34 cellular contexts compared by ENCODE assay signal in the genomic region with DNA sequence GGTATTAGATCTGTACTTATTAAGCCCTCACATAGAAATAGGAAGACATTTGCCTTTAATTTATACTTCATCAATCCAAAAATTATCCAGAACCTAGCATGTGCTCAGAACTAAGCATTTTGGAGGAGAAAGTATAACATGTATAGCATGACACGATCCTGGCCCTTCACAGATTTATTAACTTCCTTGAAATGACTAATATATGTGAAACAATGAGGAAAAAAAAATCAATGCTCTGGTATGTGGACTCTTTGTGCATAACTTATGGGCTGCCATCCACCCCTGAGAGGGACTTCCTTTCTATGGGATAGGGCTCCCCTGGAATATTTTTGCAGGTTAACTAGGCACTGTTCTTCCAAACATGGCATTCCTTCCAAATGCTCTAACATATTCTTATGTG. TPM values are rescaled to one million over a fixed set of nuclear protein-coding genes. Genes with fewer than 3 reads are reported as not detected.
DNase-seq lines count a peak whose midpoint lies in the region; ATAC-seq, FAIRE-seq and TF ChIP-seq lines count a peak whose summit lies in the region.
"Had no signal": no experiment of that assay in that cellular context is flagged by ENCODE, and none has a peak within 500 bp of the region (broad histone marks: within the 10 kb centered on the region; RNA-seq: fewer than 3 reads in every experiment).

No MANE protein-coding gene starts in this region.

- H3K9ac ChIP-seq in astrocyte (ENCODE audit: low read length) (no peak overlapping the region), keratinocyte (ENCODE audit: control insufficient read depth, extremely low read depth, insufficient read depth, low read length) (peak overlapping the region; percentile 38)

- ATAC-seq in heart right ventricle (no peak), left cardiac atrium (no peak), thoracic aorta (ENCODE audit: insufficient number of reproducible peaks, low FRiP score, low read depth) (no peak), HG03520 (IDR thresholded peaks at IDR 0.05; ENCODE audit: unreplicated experiment) (no peak)
- ATAC-seq: activated CD8-positive, alpha-beta memory T cell treated with anti-CD3 and anti-CD28 coated beads, Interleukin-2, amount 10 ng/mL, durations not matched to agents 7 days and 5 days; activated T-cell treated with anti-CD3 and anti-CD28 coated beads, Interleukin-2, amount 50 U/mL, for 4 hours; K562; T-helper 17 cell had no signal

- FAIRE-seq in astrocyte (lab: Jason Lieb, UNC) (no peak), keratinocyte (lab: Jason Lieb, UNC) (no peak)
- FAIRE-seq: D721Med, GM18507, H54, K562 had no signal

- no peaks in the 10 kb centered on the region for H3K9me1 ChIP-seq in keratinocyte (ENCODE audit: control insufficient read depth, extremely low read depth, insufficient read depth, low read length)

- no peaks in the 10 kb centered on the region for H3K4me1 Mint-ChIP-seq in astrocyte (ENCODE audit: low read depth, unreplicated experiment)
- H3K4me1 Mint-ChIP-seq: activated CD8-positive, alpha-beta memory T cell treated with anti-CD3 and anti-CD28 coated beads, Interleukin-2, amount 10 ng/mL, durations not matched to agents 7 days and 5 days; activated naive CD8-positive, alpha-beta T cell treated with anti-CD3 and anti-CD28 coated beads for 36 hours; immature natural killer cell; mesothelial cell of epicardium had no signal

- no peaks in the 10 kb centered on the region for H3K79me2 ChIP-seq in astrocyte (ENCODE audit: insufficient read depth, low read length)
- no peaks in the 10 kb centered on the region for H3K79me2 ChIP-seq in keratinocyte (ENCODE audit: control insufficient read depth, insufficient read depth, low read length)

- DNase-seq in heart right ventricle (no peak), left cardiac atrium (no peak), astrocyte (ENCODE audit: low read depth) (peak; percentile 12), keratinocyte (ENCODE audit: low read depth, low spot score) (peak; percentile 26), thoracic aorta (ENCODE audit: low spot score) (no peak), CD1c-positive myeloid dendritic cell (ENCODE audit: extremely low spot score) (no peak), NCI-H524 (lab: John Stamatoyannopoulos, UW) (no peak)
- DNase-seq: activated CD4-positive, alpha-beta T cell treated with anti-CD3 and anti-CD28 coated beads, Interleukin-2, amount 50 U/mL, for 4 hours; activated CD8-positive, alpha-beta memory T cell treated with anti-CD3 and anti-CD28 coated beads, Interleukin-2, amount 10 ng/mL, durations not matched to agents 7 days and 5 days; activated gamma-delta T cell; activated naive CD8-positive, alpha-beta T cell treated with anti-CD3 and anti-CD28 coated beads for 36 hours; activated T-cell treated with anti-CD3 and anti-CD28 coated beads, Interleukin-2, amount 50 U/mL, for 4 hours; CD4-positive, alpha-beta T cell; immature natural killer cell; NCI-H1105; NCI-H1930; NCI-H2171 treated with DMSO at 0.1 percent for 48 hours; NCI-H510A treated with DMSO at 0.1 percent for 48 hours; OCI-M1; stimulated activated naive CD4-positive, alpha-beta T cell; T-helper 17 cell had no signal

- H3K4me2 ChIP-seq in astrocyte (ENCODE audit: low read length), result no peak overlapping the region
- peak overlapping the region; percentile 69 for H3K4me2 ChIP-seq in keratinocyte (ENCODE audit: control insufficient read depth, extremely low read depth, insufficient read depth, low read depth, low read length)

- TF ChIP-seq CTCF in heart right ventricle (IDR thresholded peaks at IDR 0.05) (no peak), astrocyte (IDR thresholded peaks at IDR 0.05; ENCODE audit: insufficient read depth, low read depth, low read length) (no peak), keratinocyte (optimal IDR thresholded peaks at IDR 0.05 in 1 of 3, IDR thresholded peaks at IDR 0.05 in 1 of 3, conservative IDR thresholded peaks at IDR 0.05 in 1 of 3; ENCODE audit: extremely low read depth in 1 of 3, insufficient read depth in 2 of 3, low read length in 3 of 3) (no peak), thoracic aorta (IDR thresholded peaks at IDR 0.05) (no peak)

- intact Hi-C loops in heart right ventricle (cut with DNase I) (loop anchor here in 1 of 10 donors (10.0 kb wide), 1 partner anchor 85 kb away; no protein-coding TSS in a partner anchor), left cardiac atrium (cut with DNase I) (no loop called here)

- no peak overlapping the region for H3K4me3 Mint-ChIP-seq in astrocyte (ENCODE audit: unreplicated experiment)
- H3K4me3 Mint-ChIP-seq: activated CD8-positive, alpha-beta memory T cell treated with anti-CD3 and anti-CD28 coated beads, Interleukin-2, amount 10 ng/mL, durations not matched to agents 7 days and 5 days; activated naive CD8-positive, alpha-beta T cell treated with anti-CD3 and anti-CD28 coated beads for 36 hours; activated T-cell treated with anti-CD3 and anti-CD28 coated beads, Interleukin-2, amount 50 U/mL, for 4 hours; CD4-positive, alpha-beta T cell; dendritic cell treated with granulocyte-macrophage colony-stimulating factor and Interleukin-4, amounts not matched to agents 40 ng/mL and 50 ng/mL, for 4 days; immature natural killer cell; mesothelial cell of epicardium; T-helper 17 cell had no signal

- H3K9me3 Mint-ChIP-seq in astrocyte (ENCODE audit: unreplicated experiment), result peaks cover 5% of the 10 kb centered on the region
- H3K9me3 Mint-ChIP-seq: activated naive CD8-positive, alpha-beta T cell treated with anti-CD3 and anti-CD28 coated beads for 36 hours had no signal

- H4K20me1 ChIP-seq in astrocyte (ENCODE audit: insufficient read depth, low read length), result no peaks in the 10 kb centered on the region
- H4K20me1 ChIP-seq in keratinocyte (ENCODE audit: control insufficient read depth, extremely low read depth, insufficient read depth, low read length), result no peaks in the 10 kb centered on the region

- H3K36me3 Mint-ChIP-seq in astrocyte (ENCODE audit: low read depth, unreplicated experiment), result no peaks in the 10 kb centered on the region
- H3K36me3 Mint-ChIP-seq: activated CD8-positive, alpha-beta memory T cell treated with anti-CD3 and anti-CD28 coated beads, Interleukin-2, amount 10 ng/mL, durations not matched to agents 7 days and 5 days; activated naive CD8-positive, alpha-beta T cell treated with anti-CD3 and anti-CD28 coated beads for 36 hours; immature natural killer cell; mesothelial cell of epicardium had no signal

- H3K9me3 ChIP-seq in heart right ventricle, result peaks cover 0 to 14% (median 0%) of the 10 kb centered on the region in 11 donors
- no peaks in the 10 kb centered on the region for H3K9me3 ChIP-seq in astrocyte (ENCODE audit: insufficient read depth, low read depth, low read length)
- H3K9me3 ChIP-seq in keratinocyte (ENCODE audit: control insufficient read depth, low read depth, low read length), result no peaks in the 10 kb centered on the region
- no peaks in the 10 kb centered on the region for H3K9me3 ChIP-seq in thoracic aorta
- H3K9me3 ChIP-seq: prostate gland, suprapubic skin had no signal

- 30 to 60% methylated on average over 1 of the region's 1 CpG for WGBS in heart right ventricle, 2 donors

- no peak overlapping the region for H3K27ac Mint-ChIP-seq in astrocyte (ENCODE audit: unreplicated experiment)
- H3K27ac Mint-ChIP-seq: activated CD8-positive, alpha-beta memory T cell treated with anti-CD3 and anti-CD28 coated beads, Interleukin-2, amount 10 ng/mL, durations not matched to agents 7 days and 5 days; activated naive CD8-positive, alpha-beta T cell treated with anti-CD3 and anti-CD28 coated beads for 36 hours; CD4-positive, alpha-beta T cell; dendritic cell treated with granulocyte-macrophage colony-stimulating factor and Interleukin-4, amounts not matched to agents 40 ng/mL and 50 ng/mL, for 4 days; immature natural killer cell; mesothelial cell of epicardium; T-helper 17 cell had no signal

- peaks cover 0 to 18% (median 4%) of the 10 kb centered on the region in 9 donors for H3K4me1 ChIP-seq in heart right ventricle
- no peaks in the 10 kb centered on the region for H3K4me1 ChIP-seq in astrocyte (ENCODE audit: insufficient read depth, low read length)
- H3K4me1 ChIP-seq in keratinocyte (ENCODE audit: control insufficient read depth, extremely low read depth, insufficient read depth, low read length), result peaks cover 21% of the 10 kb centered on the region
- peaks cover 31 to 60% of the 10 kb centered on the region in 2 donors for H3K4me1 ChIP-seq in thoracic aorta (ENCODE audit: control insufficient read depth in 1 of 2, low read depth in 2 of 2)
- H3K4me1 ChIP-seq: prostate gland had no signal

- H3K27me3 ChIP-seq in heart right ventricle, result peaks cover 0 to 4% (median 0%) of the 10 kb centered on the region in 7 donors
- no peaks in the 10 kb centered on the region for H3K27me3 ChIP-seq in astrocyte (ENCODE audit: insufficient read depth, low read length)
- H3K27me3 ChIP-seq in keratinocyte (ENCODE audit: control insufficient read depth, extremely low read depth, insufficient read depth, low read length), result no peaks in the 10 kb centered on the region
- H3K27me3 ChIP-seq in thoracic aorta (replicated peaks; ENCODE audit: insufficient read depth), result no peaks in the 10 kb centered on the region
- H3K27me3 ChIP-seq: suprapubic skin had no signal

- H3K4me3 ChIP-seq in heart right ventricle, result no peak overlapping the region
- no peak overlapping the region for H3K4me3 ChIP-seq in astrocyte (ENCODE audit: insufficient read depth, low read depth, low read length)
- H3K4me3 ChIP-seq in keratinocyte (ENCODE audit: control insufficient read depth in 2 of 3, extremely low read depth in 1 of 3, insufficient read depth in 2 of 3, low read depth in 1 of 3, low read length in 3 of 3), result peak overlapping the region in 1 of 3 experiments; percentile 19
- no peak overlapping the region for H3K4me3 ChIP-seq in thoracic aorta
- H3K4me3 ChIP-seq: K562, prostate gland, skin epidermis, suprapubic skin had no signal

- H3K27ac ChIP-seq in heart right ventricle (peak overlapping the region in 6 of 10 donors; percentile 33 to 75 (median 62)), astrocyte (ENCODE audit: low read depth, low read length) (no peak overlapping the region), keratinocyte (ENCODE audit: control insufficient read depth, insufficient read depth, low read length) (peak overlapping the region; percentile 78), thoracic aorta (peak overlapping the region; percentile 58 to 76)
- H3K27ac ChIP-seq: prostate gland, suprapubic skin had no signal

- dilution Hi-C loops in keratinocyte (cut with MboI; ENCODE audit: extremely low pct_ligation_motif_present, low sequenced_read_pairs), result no loop called here

- H2AFZ ChIP-seq in astrocyte (ENCODE audit: low read depth, low read length) (no peak overlapping the region), keratinocyte (ENCODE audit: control insufficient read depth, low read length) (no peak overlapping the region)

- peaks cover 15% of the 10 kb centered on the region for H3K27me3 Mint-ChIP-seq in astrocyte (ENCODE audit: low read depth, unreplicated experiment)
- H3K27me3 Mint-ChIP-seq: activated naive CD8-positive, alpha-beta T cell treated with anti-CD3 and anti-CD28 coated beads for 36 hours; CD4-positive, alpha-beta T cell; T-helper 17 cell had no signal

- H3K36me3 ChIP-seq in heart right ventricle (no peaks in the 10 kb centered on the region), astrocyte (ENCODE audit: insufficient read depth, low read length) (no peaks in the 10 kb centered on the region), keratinocyte (ENCODE audit: control insufficient read depth in 2 of 2, extremely low read depth in 1 of 2, insufficient read depth in 2 of 2, low read length in 2 of 2) (no peaks in the 10 kb centered on the region), thoracic aorta (no peaks in the 10 kb centered on the region)
- H3K36me3 ChIP-seq: prostate gland, suprapubic skin had no signal

RNA-seq across cellular contexts. Expression of a gene that starts 36.6 kb away (rescaled TPM):
- total RNA-seq in heart right ventricle (not detected), left cardiac atrium (under 1 TPM in 1 of 2 donors, not detected in 1; 0.12 TPM), astrocyte (not detected in 2 replicates), thoracic aorta (not detected)
- polyA plus RNA-seq in heart right ventricle (not detected), keratinocyte (not detected in 3 replicates)
- polyA plus RNA-seq in keratinocyte (2011; ENCODE audit: low read depth), result not detected
- not detected in 2 replicates for polyA plus RNA-seq in keratinocyte (2011; cell fraction: cytosol; rRNA removed)
- polyA plus RNA-seq in keratinocyte (2011; cell fraction: nucleus; rRNA removed), result not detected in 2 replicates
- polyA plus RNA-seq in keratinocyte (2012; ENCODE audit: low replicate concordance), result not detected in 2 replicates
- polyA minus RNA-seq in keratinocyte, result not detected in 3 replicates
- polyA minus RNA-seq in keratinocyte (2011; cell fraction: cytosol; rRNA and poly(A)+ RNA removed), result not detected
- not detected in 2 replicates for polyA minus RNA-seq in keratinocyte (2011; cell fraction: nucleus; rRNA and poly(A)+ RNA removed)
- total RNA-seq: A172; activated CD8-positive, alpha-beta memory T cell treated with anti-CD3 and anti-CD28 coated beads, Interleukin-2, amount 10 ng/mL, durations not matched to agents 7 days and 5 days; activated naive CD8-positive, alpha-beta T cell treated with anti-CD3 and anti-CD28 coated beads for 36 hours; activated T-cell treated with anti-CD3 and anti-CD28 coated beads, Interleukin-2, amount 50 U/mL, for 4 hours; CD4-positive, alpha-beta T cell; K562; lower leg skin; mesothelial cell of epicardium; suprapubic skin; T-helper 17 cell; urinary bladder had no signal
- polyA plus RNA-seq: immature natural killer cell, K562, urinary bladder had no signal

Comparison
In these comparisons a context has a peak if more than half of its experiments do, and no peak if none do; other contexts are left out.
1. DNase-seq: peak in astrocyte (single experiment) and keratinocyte (single experiment); none in heart right ventricle (0 of 2), left cardiac atrium (single experiment), thoracic aorta (single experiment), CD1c-positive myeloid dendritic cell (single experiment) and NCI-H524 (0 of 2).